Comparison of ENCODE assay signal across 12 cellular contexts in the genomic region with DNA sequence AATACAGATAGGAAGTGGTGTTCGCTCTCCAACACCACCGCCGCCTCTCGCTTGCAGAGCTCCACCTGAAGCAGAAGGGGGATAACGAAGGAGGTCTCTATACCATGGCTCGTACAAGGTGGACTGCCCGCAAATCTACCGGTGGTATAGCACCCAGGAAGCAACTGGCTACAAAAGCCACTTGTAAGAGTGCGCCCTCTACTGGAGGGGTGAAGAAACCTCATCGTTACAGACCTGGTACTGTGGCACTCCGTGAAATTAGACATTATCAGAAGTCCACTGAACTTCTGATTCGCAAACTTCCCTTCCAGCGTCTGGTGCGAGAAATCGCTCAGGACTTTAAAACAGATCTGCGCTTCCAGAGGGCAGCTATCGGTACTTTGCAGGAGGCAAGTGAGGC. TPM values are rescaled to one million over a fixed set of nuclear protein-coding genes. Genes with fewer than 3 reads are reported as not detected.
DNase-seq lines count a peak whose midpoint lies in the region; ATAC-seq and TF ChIP-seq lines count a peak whose summit lies in the region.
"Had no signal": no experiment of that assay in that cellular context is flagged by ENCODE, and none has a peak within 500 bp of the region (broad histone marks: within the 10 kb centered on the region; RNA-seq: fewer than 3 reads in every experiment).

No MANE protein-coding gene starts in this region.

- no peak for ATAC-seq in HG03097 (IDR thresholded peaks at IDR 0.05; ENCODE audit: low FRiP score, unreplicated experiment)

- H3K27ac Mint-ChIP-seq in activated naive CD4-positive, alpha-beta T cell treated with anti-CD3 and anti-CD28 coated beads, Interleukin-2, amount 10 ng/mL, durations not matched to agents 7 days and 5 days, result no peak overlapping the region
- no peak overlapping the region for H3K27ac Mint-ChIP-seq in activated CD4-positive, alpha-beta memory T cell treated with anti-CD3 and anti-CD28 coated beads for 36 hours
- H3K27ac Mint-ChIP-seq: naive B cell had no signal

- DNase-seq in activated naive CD4-positive, alpha-beta T cell treated with anti-CD3 and anti-CD28 coated beads, Interleukin-2, amount 10 ng/mL, durations not matched to agents 7 days and 5 days, result peak; percentile 20
- DNase-seq in activated naive CD4-positive, alpha-beta T cell treated with anti-CD3 and anti-CD28 coated beads, Interleukin-2, amount 50 U/mL, for 16 hours, result no peak
- DNase-seq in NAMALWA (ENCODE audit: low spot score), result peak; percentile 22
- peak; percentile 21 for DNase-seq in colonic mucosa
- no peak for DNase-seq in smooth muscle cell (lab: John Stamatoyannopoulos, UW; ENCODE audit: unreplicated experiment)
- no peak for DNase-seq in stimulated activated naive CD4-positive, alpha-beta T cell treated with Interleukin-2 at 50 U/mL for 16 hours (lab: John Stamatoyannopoulos, UW)
- DNase-seq in activated CD4-positive, alpha-beta memory T cell treated with anti-CD3 and anti-CD28 coated beads for 36 hours, result no peak
- DNase-seq: naive B cell had no signal

- no peak overlapping the region for H3K4me2 ChIP-seq in smooth muscle cell

- WGBS in smooth muscle cell (ENCODE audit: low lambda C conversion rate), result 94% methylated on average over 17 of the region's 17 CpGs

- H3K27me3 ChIP-seq in colonic mucosa, result peaks cover 9% of the 10 kb centered on the region
- no peaks in the 10 kb centered on the region for H3K27me3 ChIP-seq in smooth muscle cell (ENCODE audit: low read depth)
- H3K27me3 ChIP-seq: suprapubic skin had no signal

- H3K36me3 Mint-ChIP-seq in activated naive CD4-positive, alpha-beta T cell treated with anti-CD3 and anti-CD28 coated beads, Interleukin-2, amount 10 ng/mL, durations not matched to agents 7 days and 5 days, result no peaks in the 10 kb centered on the region
- no peaks in the 10 kb centered on the region for H3K36me3 Mint-ChIP-seq in activated CD4-positive, alpha-beta memory T cell treated with anti-CD3 and anti-CD28 coated beads for 36 hours
- H3K36me3 Mint-ChIP-seq: naive B cell had no signal

- H3F3A ChIP-seq in smooth muscle cell (ENCODE audit: low read depth), result no peaks in the 10 kb centered on the region

- no peaks in the 10 kb centered on the region for H3K4me1 Mint-ChIP-seq in activated naive CD4-positive, alpha-beta T cell treated with anti-CD3 and anti-CD28 coated beads, Interleukin-2, amount 10 ng/mL, durations not matched to agents 7 days and 5 days
- no peaks in the 10 kb centered on the region for H3K4me1 Mint-ChIP-seq in activated CD4-positive, alpha-beta memory T cell treated with anti-CD3 and anti-CD28 coated beads for 36 hours (ENCODE audit: low read depth)
- H3K4me1 Mint-ChIP-seq: naive B cell had no signal

- H3K9ac ChIP-seq in colonic mucosa (ENCODE audit: low read depth in 2 of 2, low read length in 2 of 2) (no peak overlapping the region), smooth muscle cell (ENCODE audit: low read depth) (no peak overlapping the region)

- intact Hi-C loops in colonic mucosa (cut with DNase I), result loop anchor here (2.0 kb wide), 1 partner anchor 157 kb away; no protein-coding TSS in a partner anchor
- intact Hi-C loops in activated CD4-positive, alpha-beta memory T cell treated with anti-CD3 and anti-CD28 coated beads for 36 hours (cut with micrococcal nuclease), result no loop called here

- POLR2A ChIA-PET in activated CD4-positive, alpha-beta memory T cell treated with anti-CD3 and anti-CD28 coated beads for 36 hours (lab: Charles Lee), result no interaction called here

- no peak overlapping the region for H3K4me3 Mint-ChIP-seq in activated naive CD4-positive, alpha-beta T cell treated with anti-CD3 and anti-CD28 coated beads, Interleukin-2, amount 10 ng/mL, durations not matched to agents 7 days and 5 days
- H3K4me3 Mint-ChIP-seq in activated CD4-positive, alpha-beta memory T cell treated with anti-CD3 and anti-CD28 coated beads for 36 hours, result no peak overlapping the region
- H3K4me3 Mint-ChIP-seq: naive B cell had no signal

- H3K9me3 Mint-ChIP-seq in activated naive CD4-positive, alpha-beta T cell treated with anti-CD3 and anti-CD28 coated beads, Interleukin-2, amount 10 ng/mL, durations not matched to agents 7 days and 5 days, result no peaks in the 10 kb centered on the region
- no peaks in the 10 kb centered on the region for H3K9me3 Mint-ChIP-seq in activated CD4-positive, alpha-beta memory T cell treated with anti-CD3 and anti-CD28 coated beads for 36 hours
- H3K9me3 Mint-ChIP-seq: naive B cell had no signal

- no peak overlapping the region for H3K27ac ChIP-seq in colonic mucosa
- H3K27ac ChIP-seq in smooth muscle cell (ENCODE audit: low read depth), result no peak overlapping the region
- H3K27ac ChIP-seq: suprapubic skin had no signal

- H3K79me2 ChIP-seq in smooth muscle cell (ENCODE audit: low read depth), result no peaks in the 10 kb centered on the region

- H3K9me3 ChIP-seq in colonic mucosa (no peaks in the 10 kb centered on the region), smooth muscle cell (replicated peaks; ENCODE audit: low read depth) (no peaks in the 10 kb centered on the region)
- H3K9me3 ChIP-seq: Caco-2, suprapubic skin had no signal

- H3K36me3 ChIP-seq in colonic mucosa (no peaks in the 10 kb centered on the region), smooth muscle cell (ENCODE audit: low read depth) (no peaks in the 10 kb centered on the region)
- H3K36me3 ChIP-seq: suprapubic skin had no signal

- CTCF ChIA-PET in activated naive CD4-positive, alpha-beta T cell treated with anti-CD3 and anti-CD28 coated beads, Interleukin-2, amount 10 ng/mL, durations not matched to agents 7 days and 5 days (lab: Charles Lee), result no interaction called here
- CTCF ChIA-PET in activated CD4-positive, alpha-beta memory T cell treated with anti-CD3 and anti-CD28 coated beads for 36 hours (lab: Charles Lee), result interaction anchor here (0.9 kb wide), 1 partner anchor 25 kb away, joined by 4 read pairs; no protein-coding TSS in a partner anchor

- no peak overlapping the region for H2AFZ ChIP-seq in smooth muscle cell (ENCODE audit: low read depth)

- no peaks in the 10 kb centered on the region for H4K20me1 ChIP-seq in smooth muscle cell (ENCODE audit: low read depth)

- peaks cover 5% of the 10 kb centered on the region for H3K27me3 Mint-ChIP-seq in activated naive CD4-positive, alpha-beta T cell treated with anti-CD3 and anti-CD28 coated beads, Interleukin-2, amount 10 ng/mL, durations not matched to agents 7 days and 5 days
- H3K27me3 Mint-ChIP-seq in activated CD4-positive, alpha-beta memory T cell treated with anti-CD3 and anti-CD28 coated beads for 36 hours, result no peaks in the 10 kb centered on the region
- H3K27me3 Mint-ChIP-seq: naive B cell had no signal

- TF ChIP-seq CTCF in colonic mucosa (IDR thresholded peaks at IDR 0.05), result peak; percentile 44
- TF ChIP-seq CTCF in smooth muscle cell (IDR thresholded peaks at IDR 0.05; ENCODE audit: borderline replicate concordance, insufficient read depth, poor library complexity, severe bottlenecking), result peak; percentile 40

- H3K4me3 ChIP-seq in colonic mucosa (no peak overlapping the region), smooth muscle cell (no peak overlapping the region)
- H3K4me3 ChIP-seq: suprapubic skin had no signal

- H3K4me1 ChIP-seq in colonic mucosa (no peaks in the 10 kb centered on the region), smooth muscle cell (ENCODE audit: low read depth) (no peaks in the 10 kb centered on the region)
- H3K4me1 ChIP-seq: Caco-2, suprapubic skin had no signal

RNA-seq across cellular contexts. Expression of gene BMP15, which starts 5.2 kb away (rescaled TPM):
- total RNA-seq in colonic mucosa, result not detected
- not detected in 2 replicates for total RNA-seq in smooth muscle cell
- polyA plus RNA-seq in smooth muscle cell, result not detected in 2 replicates
- not detected for total RNA-seq in activated CD4-positive, alpha-beta memory T cell treated with anti-CD3 and anti-CD28 coated beads for 36 hours
- total RNA-seq: Caco-2, M059J, suprapubic skin had no signal

Comparison
In these comparisons a context has a peak if more than half of its experiments do, and no peak if none do; other contexts are left out.
1. DNase-seq: peak in activated naive CD4-positive, alpha-beta T cell treated with anti-CD3 and anti-CD28 coated beads, Interleukin-2, amount 10 ng/mL, durations not matched to agents 7 days and 5 days (single experiment), NAMALWA (single experiment) and colonic mucosa (single experiment); none in activated naive CD4-positive, alpha-beta T cell treated with anti-CD3 and anti-CD28 coated beads, Interleukin-2, amount 50 U/mL, for 16 hours (single experiment), smooth muscle cell (single experiment), stimulated activated naive CD4-positive, alpha-beta T cell treated with Interleukin-2 at 50 U/mL for 16 hours (single experiment) and activated CD4-positive, alpha-beta memory T cell treated with anti-CD3 and anti-CD28 coated beads for 36 hours (single experiment).